ENCODE assay signal across 8 cellular contexts in the genomic region with DNA sequence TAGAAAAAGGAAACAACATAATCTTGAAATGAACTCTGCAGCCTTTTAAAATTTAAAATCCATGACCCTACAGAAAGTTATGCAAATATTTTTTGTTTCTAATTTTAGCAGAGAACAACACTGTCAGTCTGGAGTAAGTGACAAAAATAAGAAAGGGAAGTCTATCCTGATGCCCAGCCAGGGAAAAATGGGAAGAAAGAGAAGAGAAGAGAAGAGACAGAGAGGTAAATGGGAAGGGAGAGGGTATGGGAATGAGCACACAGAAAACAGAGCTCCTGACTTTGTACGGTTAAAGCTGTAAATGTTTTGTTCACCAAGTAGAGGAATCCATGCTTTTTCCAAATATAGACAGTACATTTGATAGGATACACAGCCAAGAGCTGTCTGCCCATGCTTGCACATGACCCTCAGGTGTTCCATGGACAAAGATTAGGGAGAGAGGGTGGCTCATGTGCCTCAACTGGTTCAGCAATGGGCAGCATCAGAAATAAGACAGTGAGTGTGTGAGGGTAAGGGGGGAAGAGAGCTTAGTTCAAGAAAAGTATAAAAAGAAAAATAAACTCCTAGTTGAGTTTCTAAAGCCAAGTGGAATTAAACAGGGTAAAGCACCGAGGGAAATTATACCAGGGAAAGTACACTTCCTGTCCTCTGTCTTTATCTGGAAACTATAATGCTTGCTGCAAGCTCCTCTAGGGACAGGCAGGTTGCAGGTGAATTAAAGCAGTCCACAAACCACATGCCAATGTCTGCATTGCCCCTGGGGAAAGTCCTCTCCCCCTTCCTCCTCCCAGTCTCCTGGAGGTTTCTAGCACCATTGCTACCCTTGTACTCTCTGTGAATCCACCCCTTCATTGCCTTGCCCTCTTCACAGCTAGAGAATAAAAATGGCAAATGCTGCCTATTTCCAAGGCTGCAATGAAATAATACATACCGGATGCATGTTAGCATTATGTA. TPM values are rescaled to one million over a fixed set of nuclear protein-coding genes. Genes with fewer than 3 reads are reported as not detected.
DNase-seq lines count a peak whose midpoint lies in the region; ATAC-seq and TF ChIP-seq lines count a peak whose summit lies in the region.

No MANE protein-coding gene starts in this region.

- H3K4me3 Mint-ChIP-seq in stimulated activated memory B cell treated with anti-CD40 and anti-IgM and Interleukin-4, amounts not matched to agents 10 μg/mL and 1 μg/mL and 100 μg/mL, for 72 hours = peak overlapping the region; percentile 59

- H3K27me3 ChIP-seq in right atrium auricular region = no peaks in the 10 kb centered on the region

- no peaks in the 10 kb centered on the region for H3K36me3 ChIP-seq in right atrium auricular region

- peaks cover 54% of the 10 kb centered on the region for H3K4me1 Mint-ChIP-seq in stimulated activated memory B cell treated with anti-CD40 and anti-IgM and Interleukin-4, amounts not matched to agents 10 μg/mL and 1 μg/mL and 100 μg/mL, for 72 hours

- peak overlapping the region; percentile 85 for H3K27ac Mint-ChIP-seq in stimulated activated memory B cell treated with anti-CD40 and anti-IgM and Interleukin-4, amounts not matched to agents 10 μg/mL and 1 μg/mL and 100 μg/mL, for 72 hours

- TF ChIP-seq CTCF in VCaP (conservative IDR thresholded peaks at IDR 0.05) = no peak
- no peak for TF ChIP-seq CTCF in right atrium auricular region (IDR thresholded peaks at IDR 0.05)

- peaks cover 0 to 40% of the 10 kb centered on the region in 2 donors for H3K4me1 ChIP-seq in right atrium auricular region

- no peaks in the 10 kb centered on the region for H3K27me3 Mint-ChIP-seq in stimulated activated memory B cell treated with anti-CD40 and anti-IgM and Interleukin-4, amounts not matched to agents 10 μg/mL and 1 μg/mL and 100 μg/mL, for 72 hours

- peaks cover 0 to 4% of the 10 kb centered on the region in 2 donors for H3K9me3 ChIP-seq in right atrium auricular region

- H3K4me3 ChIP-seq in right atrium auricular region = peak overlapping the region in 1 of 2 donors; percentile 15

- H3K27ac ChIP-seq in VCaP (peak overlapping the region; percentile 96), right atrium auricular region (peak overlapping the region; percentile 49)

- no peaks in the 10 kb centered on the region for H3K36me3 Mint-ChIP-seq in stimulated activated memory B cell treated with anti-CD40 and anti-IgM and Interleukin-4, amounts not matched to agents 10 μg/mL and 1 μg/mL and 100 μg/mL, for 72 hours

- no peaks in the 10 kb centered on the region for H3K9me3 Mint-ChIP-seq in stimulated activated memory B cell treated with anti-CD40 and anti-IgM and Interleukin-4, amounts not matched to agents 10 μg/mL and 1 μg/mL and 100 μg/mL, for 72 hours

- DNase-seq in DMS153 (lab: John Stamatoyannopoulos, UW) (peak; percentile 30), DMS153 treated with DMSO at 0.1 percent for 48 hours (lab: John Stamatoyannopoulos, UW; ENCODE audit: unreplicated experiment) (no peak), right atrium auricular region (ENCODE audit: low spot score) (no peak), T-helper 9 cell (no peak), NCI-H1092 treated with DMSO at 0.1 percent for 48 hours (lab: John Stamatoyannopoulos, UW) (no peak)
- no peak for DNase-seq in activated CD4-positive, CD25-positive, alpha-beta regulatory T cell treated with anti-CD3 and anti-CD28 coated beads, Interleukin-2, amount 50 U/mL, for 72 hours

- no peak for ATAC-seq in stimulated activated memory B cell treated with anti-CD40 and anti-IgM and Interleukin-4, amounts not matched to agents 10 μg/mL and 1 μg/mL and 100 μg/mL, for 72 hours

RNA-seq across cellular contexts. Expression of a gene that starts 30.0 kb away (rescaled TPM):
- 10 to 100 TPM in 1 of 2 donors, 1 to 10 TPM in 1; 6.7 to 11.9 TPM for total RNA-seq in right atrium auricular region
